In the genomic region with DNA sequence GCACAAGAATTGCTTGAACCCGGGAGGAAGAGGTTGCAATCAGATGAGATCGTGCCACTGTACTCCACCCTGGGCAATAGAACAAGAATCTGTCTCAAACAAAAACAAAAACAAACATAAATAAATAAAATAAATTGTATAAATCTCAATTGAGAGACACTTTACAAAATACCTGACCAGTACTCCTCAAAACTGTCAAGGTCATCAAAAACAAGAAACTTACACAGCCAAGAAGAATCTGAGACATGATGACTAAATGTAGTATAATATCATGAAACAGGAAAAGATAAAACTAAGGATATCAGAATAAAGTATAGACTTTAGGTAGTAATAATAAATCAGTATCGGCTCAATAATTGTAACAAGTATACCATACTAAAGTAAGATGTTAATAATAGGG, we compare ENCODE assay signal across 19 cellular contexts. TPM values are rescaled to one million over a fixed set of nuclear protein-coding genes. Genes with fewer than 3 reads are reported as not detected.
DNase-seq lines count a peak whose midpoint lies in the region; ATAC-seq, FAIRE-seq and TF ChIP-seq lines count a peak whose summit lies in the region.
"Had no signal": no experiment of that assay in that cellular context is flagged by ENCODE, and none has a peak within 500 bp of the region (broad histone marks: within the 10 kb centered on the region; RNA-seq: fewer than 3 reads in every experiment).

No MANE protein-coding gene starts in this region.

- H3K9ac ChIP-seq in IMR-90 (ENCODE audit: low read depth, low read length): no peak overlapping the region
- no peak overlapping the region for H3K9ac ChIP-seq in K562 (ENCODE audit: insufficient read depth in 1 of 2, low read depth in 2 of 2, low read length in 2 of 2)
- H3K9ac ChIP-seq: BLaER1 had no signal

- no peak overlapping the region for H4K91ac ChIP-seq in IMR-90 (ENCODE audit: insufficient read depth, low read depth, low read length)

- ATAC-seq in IMR-90 (ENCODE audit: low read depth) (no peak), K562 (no peak), Right ventricle myocardium inferior (no peak), HG02623 (IDR thresholded peaks at IDR 0.05; ENCODE audit: unreplicated experiment) (no peak)
- ATAC-seq: CD8-positive, alpha-beta T cell had no signal

- H4K5ac ChIP-seq in IMR-90 (ENCODE audit: low read depth, low read length): no peak overlapping the region

- H2BK15ac ChIP-seq in IMR-90 (ENCODE audit: low read depth, low read length): no peak overlapping the region

- H3K4ac ChIP-seq in IMR-90 (ENCODE audit: low read depth, low read length): no peak overlapping the region

- TF ChIP-seq POLR2A in IMR-90 (IDR thresholded peaks at IDR 0.05; ENCODE audit: low read depth, low read length): no peak
- TF ChIP-seq POLR2A in K562 (conservative IDR thresholded peaks at IDR 0.05): no peak

- BruUV-seq in IMR-90 (replicated peaks; lab: Mats Ljungman, UMichigan) (no TSS peak), K562 (replicated peaks; lab: Mats Ljungman, UMichigan) (no TSS peak)

- no peak overlapping the region for H3K18ac ChIP-seq in IMR-90 (ENCODE audit: low read depth, low read length)

- in situ Hi-C loops in IMR-90 (cut with MboI; ENCODE audit: low sequenced_read_pairs) (no loop called here), K562 (cut with MboI) (no loop called here)

- no peak overlapping the region for H2BK5ac ChIP-seq in IMR-90 (ENCODE audit: low read depth, low read length, poor library complexity, severe bottlenecking)

- no peak overlapping the region for H3K27ac ChIP-seq in IMR-90 (ENCODE audit: insufficient read depth, low read length)
- H3K27ac ChIP-seq in K562 (ENCODE audit: extremely low read depth, low read depth, low read length): no peak overlapping the region
- peak overlapping the region; percentile 15 for H3K27ac ChIP-seq in layer of hippocampus (ENCODE audit: low read depth, low read length)
- H3K27ac ChIP-seq: BLaER1, C4-2B had no signal

- H3K4me3 ChIP-seq in IMR-90 (ENCODE audit: insufficient read depth, low read depth, low read length) (no peak overlapping the region), K562 (no peak overlapping the region)
- H3K4me3 ChIP-seq: BLaER1, HAP-1 had no signal

- CTCF ChIA-PET in IMR-90 (lab: Yijun Ruan, JAX): no interaction called here
- CTCF ChIA-PET in K562 (lab: Yijun Ruan, JAX; ENCODE audit: low intra/inter-chr PET ratio): no interaction called here

- no peaks in the 10 kb centered on the region; the same call in 1 of the 2 replicates for H3K27me3 ChIP-seq in IMR-90 (ENCODE audit: control insufficient read depth, insufficient read depth, low read length)
- peaks cover 6 to 8% of the 10 kb centered on the region in 2 experiments; a peak in 4 of 5 replicates for H3K27me3 ChIP-seq in K562 (ENCODE audit: control insufficient read depth in 2 of 2, insufficient read depth in 2 of 2, low read length in 2 of 2)
- H3K27me3 ChIP-seq in layer of hippocampus (ENCODE audit: control insufficient read depth, insufficient read depth, low read length): no peaks in the 10 kb centered on the region
- H3K27me3 ChIP-seq: BLaER1 had no signal

- TF ChIP-seq CTCF in IMR-90 (conservative IDR thresholded peaks at IDR 0.05; ENCODE audit: low read depth, low read length): no peak
- TF ChIP-seq CTCF in K562 (IDR thresholded peaks at IDR 0.05 in 2 of 3, conservative IDR thresholded peaks at IDR 0.05 in 1 of 3; ENCODE audit: insufficient read depth in 2 of 3, low read depth in 1 of 3, low read length in 3 of 3): no peak

- no peak overlapping the region for H2AK9ac ChIP-seq in IMR-90 (replicated peaks; ENCODE audit: low read depth, low read length, poor library complexity)

- H3K9me3 ChIP-seq in IMR-90 (ENCODE audit: control insufficient read depth, insufficient read depth, low read length) (no peaks in the 10 kb centered on the region), K562 (replicated peaks; ENCODE audit: control insufficient read depth, insufficient read depth, low read depth, low read length) (no peaks in the 10 kb centered on the region)
- H3K9me3 ChIP-seq: BLaER1, Caco-2, HAP-1 had no signal

- H2AFZ ChIP-seq in IMR-90 (replicated peaks; ENCODE audit: low read length, poor library complexity) (no peak overlapping the region), K562 (ENCODE audit: low read depth, low read length) (no peak overlapping the region)

- POLR2A ChIA-PET in IMR-90 (lab: Charles Lee; ENCODE audit: unreplicated experiment): no interaction called here
- POLR2A ChIA-PET in K562 (lab: Yijun Ruan, JAX): no interaction called here

- no peak overlapping the region for H2BK120ac ChIP-seq in IMR-90 (ENCODE audit: low read depth, low read length)

- H3K56ac ChIP-seq in IMR-90 (ENCODE audit: extremely low read depth, insufficient read depth, low read length): no peak overlapping the region

- TF ChIP-seq EP300 in K562 (IDR thresholded peaks at IDR 0.05; ENCODE audit: low read length): no peak

- H3K4me1 ChIP-seq in IMR-90 (ENCODE audit: control insufficient read depth, insufficient read depth, low read length) (no peaks in the 10 kb centered on the region), K562 (replicated peaks in 1 of 2; ENCODE audit: control insufficient read depth in 2 of 2, insufficient read depth in 2 of 2, low read length in 2 of 2) (no peaks in the 10 kb centered on the region)
- H3K4me1 ChIP-seq: BLaER1, Caco-2 had no signal

- dilution Hi-C loops in IMR-90 (cut with HindIII; ENCODE audit: low sequenced_read_pairs, unreplicated experiment): no loop called here

- H3K36me3 ChIP-seq in IMR-90 (ENCODE audit: control insufficient read depth, insufficient read depth, low read length) (no peaks in the 10 kb centered on the region), K562 (ENCODE audit: control insufficient read depth, insufficient read depth, low read length) (no peaks in the 10 kb centered on the region)
- H3K36me3 ChIP-seq: BLaER1, HAP-1 had no signal

- H2BK20ac ChIP-seq in IMR-90 (ENCODE audit: low read depth, low read length): no peak overlapping the region

- no peaks in the 10 kb centered on the region for H3K79me1 ChIP-seq in IMR-90 (ENCODE audit: low read depth in 1 of 2, low read length in 2 of 2)

- no peaks in the 10 kb centered on the region for H3K79me2 ChIP-seq in K562 (ENCODE audit: control insufficient read depth, insufficient read depth, low read length)

- no CpG with 5 or more reads among the region's 3 CpGs for WGBS in IMR-90 (ENCODE audit: extremely low coverage in 2 of 2, insufficient read length in 1 of 2), 2 experiments
- 3% methylated on average over 3 of the region's 3 CpGs for WGBS in K562 (ENCODE audit: insufficient coverage, low coverage, missing lambda C conversion rate)

- no peak overlapping the region for H4K8ac ChIP-seq in IMR-90 (ENCODE audit: low read depth in 2 of 2, low read length in 2 of 2)

- H4K20me1 ChIP-seq in IMR-90 (ENCODE audit: insufficient read depth, low read length) (no peaks in the 10 kb centered on the region), K562 (replicated peaks; ENCODE audit: control insufficient read depth, insufficient read depth, low read length) (no peaks in the 10 kb centered on the region)
- H4K20me1 ChIP-seq: BLaER1 had no signal

- no peak for TF ChIP-seq RAD21 in IMR-90 (IDR thresholded peaks at IDR 0.05; ENCODE audit: low read length)
- TF ChIP-seq RAD21 in K562 (CRISPR knock-in tag; conservative IDR thresholded peaks at IDR 0.05 in 1 of 2, IDR thresholded peaks at IDR 0.05 in 1 of 2): no peak

- no peak overlapping the region for H3K14ac ChIP-seq in IMR-90 (replicated peaks; ENCODE audit: low read depth, low read length)

- no peak overlapping the region for H2AK5ac ChIP-seq in IMR-90 (ENCODE audit: low read depth, low read length)

- no peak for FAIRE-seq in K562 (lab: Jason Lieb, UNC)
- FAIRE-seq: G401.6, GM12892, H54 had no signal

- no peak overlapping the region for H3K23ac ChIP-seq in IMR-90 (ENCODE audit: low read depth, low read length)

- H3K9me1 ChIP-seq in IMR-90 (ENCODE audit: insufficient read depth, low read length) (no peaks in the 10 kb centered on the region), K562 (ENCODE audit: control insufficient read depth, insufficient read depth, low read length) (no peaks in the 10 kb centered on the region)

- no peak for DNase-seq in IMR-90
- DNase-seq in K562 (ENCODE audit: extremely low read depth in 1 of 4, low spot score in 3 of 4): no peak
- DNase-seq in hepatic stellate cell (ENCODE audit: low spot score): no peak
- DNase-seq in Right ventricle myocardium inferior (ENCODE audit: missing footprints): no peak
- DNase-seq: Caco-2; CD4-positive, CD25-positive, alpha-beta regulatory T cell; CD8-positive, alpha-beta T cell; DMS153; DND-41; GOT3; HFFc6 had no signal

- intact Hi-C loops in IMR-90 (cut with micrococcal nuclease) (no loop called here), K562 (cut with micrococcal nuclease) (no loop called here), Right ventricle myocardium inferior (cut with DNase I) (no loop called here)

- H3K4me2 ChIP-seq in IMR-90 (ENCODE audit: low read depth, low read length) (no peak overlapping the region), K562 (ENCODE audit: insufficient read depth, low read length) (no peak overlapping the region)
- H3K4me2 ChIP-seq: BLaER1 had no signal

TF ChIP-seq in IMR-90, 13 proteins besides CTCF, POLR2A, EP300 and RAD21 (continues in another document):
- TF ChIP-seq NFE2L2 (IDR thresholded peaks at IDR 0.05; ENCODE audit: low read depth, low read length): no peak

RNA-seq across cellular contexts. Expression of a gene that starts 26.9 kb away (rescaled TPM):
- total RNA-seq in IMR-90 (2012; rRNA removed) (239 and 270 TPM in 2 replicates), K562 (2014; rRNA removed) (94.9 and 106 TPM in 2 replicates), K562 (2014; rRNA removed; fragmentation: Illumina TruSeq; extraction: Trizol) (175 and 205 TPM in 2 replicates), K562 (2015; rRNA removed; fragmentation: Illumina TruSeq; extraction: Trizol) (148 and 162 TPM in 2 replicates), K562 (2021) (89.6 and 95.0 TPM in 2 replicates), Right ventricle myocardium inferior (175 TPM)
- polyA plus RNA-seq in IMR-90 (2012; rRNA removed) (112 and 150 TPM in 2 replicates), K562 (2011; rRNA removed) (143 and 197 TPM in 2 replicates), K562 (2014; fragmentation: Illumina TruSeq; extraction: Trizol) (131 and 163 TPM in 2 replicates), K562 (2014; fragmentation: Nextera tagmentation; extraction: Ambion mirVana) (100 to 1,000 TPM; 267 to 268 TPM), K562 (2014; rRNA removed) (124 and 127 TPM in 2 replicates)
- polyA plus RNA-seq in IMR-90 (2012; cell fraction: cytosol; rRNA removed): 20.5 and 27.9 TPM in 2 replicates
- polyA plus RNA-seq in IMR-90 (2012; cell fraction: nucleus; rRNA removed; ENCODE audit: low replicate concordance): 5.8 and 66.9 TPM in 2 replicates
- total RNA-seq in K562 (2011; cell fraction: chromatin; rRNA removed; ENCODE audit: low replicate concordance): 21.4 and 78.7 TPM in 2 replicates
- total RNA-seq in K562 (2011; cell fraction: nucleolus; rRNA removed): 12.5 and 17.6 TPM in 2 replicates
- total RNA-seq in K562 (2011; cell fraction: nucleoplasm; rRNA removed): 33.8 and 59.1 TPM in 2 replicates
- 26.9 and 53.8 TPM in 2 replicates for polyA plus RNA-seq in K562 (2011; cell fraction: cytosol; rRNA removed)
- polyA plus RNA-seq in K562 (2011; cell fraction: nucleus; rRNA removed): 18.2 and 37.1 TPM in 2 replicates
- polyA plus RNA-seq in K562 (2012): 123 and 134 TPM in 2 replicates
- polyA minus RNA-seq in K562 (2011; rRNA and poly(A)+ RNA removed): 129 and 141 TPM in 2 replicates
- polyA minus RNA-seq in K562 (2011; cell fraction: cytosol; rRNA and poly(A)+ RNA removed): 30.9 and 62.1 TPM in 2 replicates
- polyA minus RNA-seq in K562 (2011; cell fraction: nucleus; rRNA and poly(A)+ RNA removed): 28.7 and 46.4 TPM in 2 replicates
